ENCODE assay signal across 11 cellular contexts in the genomic region with DNA sequence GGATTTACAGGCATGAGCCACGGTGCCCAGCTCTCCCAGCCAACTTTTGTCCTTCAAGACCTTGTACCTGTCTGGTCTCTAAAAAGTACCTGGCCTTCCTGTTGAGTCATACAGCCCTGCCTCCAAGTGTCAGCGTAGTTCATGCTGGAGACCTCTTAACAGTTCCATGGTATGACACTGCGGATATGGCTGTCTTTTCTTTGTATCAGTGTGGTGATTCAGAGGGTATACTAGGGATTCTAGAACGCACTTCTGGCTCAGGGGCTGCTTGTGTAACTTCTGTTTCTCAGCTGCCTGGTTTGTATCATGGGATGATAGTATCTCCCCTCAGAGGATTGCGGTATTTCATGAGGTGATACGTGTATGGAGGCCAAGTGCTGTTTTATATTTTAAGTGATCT. TPM values are rescaled to one million over a fixed set of nuclear protein-coding genes. Genes with fewer than 3 reads are reported as not detected.
DNase-seq lines count a peak whose midpoint lies in the region; TF ChIP-seq lines count a peak whose summit lies in the region.
"Had no signal": no experiment of that assay in that cellular context is flagged by ENCODE, and none has a peak within 500 bp of the region (broad histone marks: within the 10 kb centered on the region; RNA-seq: fewer than 3 reads in every experiment).

No MANE protein-coding gene starts in this region.

- peak overlapping the region; percentile 20; the same call in 1 of the 2 replicates for H3K27ac ChIP-seq in PC-9
- H3K27ac ChIP-seq in endodermal cell (ENCODE audit: low read depth, low read length), result no peak overlapping the region
- H3K27ac ChIP-seq in trophoblast cell (ENCODE audit: low read depth, low read length), result no peak overlapping the region

- POLR2A ChIA-PET in PC-9 (lab: Charles Lee; ENCODE audit: unreplicated experiment), result no interaction called here

- 0 out of 2 replicates have a peak, but pooled peaks cover 8% of the 10 kb centered on the region for H3F3A ChIP-seq in PC-9 (ENCODE audit: insufficient read depth, low read depth)

- no peak for DNase-seq in T-helper 1 cell
- DNase-seq in PC-9, result peak; percentile 42 to 61
- DNase-seq in endodermal cell, result no peak
- peak; percentile 57 to 67 for DNase-seq in trophoblast cell
- DNase-seq in stimulated activated CD4-positive, alpha-beta T cell treated with anti-CD3 and anti-CD28 coated beads, Interleukin-4, amount 100 ng/mL, for 1 hour, result no peak
- no peak for DNase-seq in occipital lobe (lab: John Stamatoyannopoulos, UW)
- no peak for DNase-seq in T1000 (lab: John Stamatoyannopoulos, UW)
- DNase-seq: ACHN; activated CD4-positive, alpha-beta T cell treated with anti-CD3 and anti-CD28 coated beads for 4 hours; stimulated activated CD4-positive, alpha-beta T cell treated with anti-CD3 and anti-CD28 coated beads, Interleukin-2, amount 100 ng/mL, for 48 hours had no signal

- H3K18ac ChIP-seq in trophoblast cell (ENCODE audit: low read length), result no peak overlapping the region

- H3K27ac Mint-ChIP-seq in T-helper 1 cell treated with Interleukin-12 subunit alpha and Interleukin-12 subunit beta and Interleukin-4 antibody, amounts not matched to agents 30 μg/mL and 1 μg/mL, for 36 hours, result peak overlapping the region; percentile 41
- peak overlapping the region; percentile 95 for H3K27ac Mint-ChIP-seq in endodermal cell

- H3K9me3 ChIP-seq in PC-9 (ENCODE audit: insufficient read depth, low read depth), result no peaks in the 10 kb centered on the region
- no peaks in the 10 kb centered on the region for H3K9me3 ChIP-seq in endodermal cell (ENCODE audit: control insufficient read depth, low read length)
- H3K9me3 ChIP-seq in trophoblast cell (ENCODE audit: insufficient read depth, low read depth, low read length), result no peaks in the 10 kb centered on the region

- no peak overlapping the region for H2BK120ac ChIP-seq in trophoblast cell (ENCODE audit: insufficient read depth, low read length, poor library complexity)

- H4K91ac ChIP-seq in trophoblast cell (ENCODE audit: low read depth, low read length), result no peak overlapping the region

- TF ChIP-seq CTCF in PC-9 (conservative IDR thresholded peaks at IDR 0.05) (no peak), endodermal cell (conservative IDR thresholded peaks at IDR 0.05) (no peak)

- H3K9ac ChIP-seq in endodermal cell (ENCODE audit: extremely low read depth, low read length, poor library complexity, severe bottlenecking), result peak overlapping the region; percentile 17
- no peak overlapping the region for H3K9ac ChIP-seq in trophoblast cell (ENCODE audit: low read length)

- no peak overlapping the region for H4K12ac ChIP-seq in trophoblast cell (ENCODE audit: low read depth, low read length)

- H3K14ac ChIP-seq in trophoblast cell (ENCODE audit: low read length), result no peak overlapping the region

- H3K36me3 Mint-ChIP-seq in T-helper 1 cell treated with Interleukin-12 subunit alpha and Interleukin-12 subunit beta and Interleukin-4 antibody, amounts not matched to agents 30 μg/mL and 1 μg/mL, for 36 hours (ENCODE audit: low read depth), result peaks cover 8% of the 10 kb centered on the region
- no peaks in the 10 kb centered on the region for H3K36me3 Mint-ChIP-seq in endodermal cell (ENCODE audit: low read depth)

- H3K4me3 Mint-ChIP-seq in T-helper 1 cell treated with Interleukin-12 subunit alpha and Interleukin-12 subunit beta and Interleukin-4 antibody, amounts not matched to agents 30 μg/mL and 1 μg/mL, for 36 hours, result peak overlapping the region; percentile 87
- peak overlapping the region; percentile 83 for H3K4me3 Mint-ChIP-seq in endodermal cell

- H2AK5ac ChIP-seq in trophoblast cell (ENCODE audit: low read length), result no peak overlapping the region

- no peaks in the 10 kb centered on the region for H3K36me3 ChIP-seq in PC-9 (ENCODE audit: low read depth)
- H3K36me3 ChIP-seq in endodermal cell (ENCODE audit: control insufficient read depth, insufficient read depth, low read length), result peaks cover 8% of the 10 kb centered on the region
- peaks cover 2% of the 10 kb centered on the region in 2 experiments for H3K36me3 ChIP-seq in trophoblast cell (ENCODE audit: control insufficient read depth in 1 of 2, insufficient read depth in 2 of 2, low read length in 2 of 2)

- no peak overlapping the region for H3K4ac ChIP-seq in trophoblast cell (ENCODE audit: low read depth, low read length)

- H3K4me2 ChIP-seq in PC-9 (peak overlapping the region; percentile 97), trophoblast cell (ENCODE audit: low read length) (peak overlapping the region; percentile 2)

- no peaks in the 10 kb centered on the region for H3K27me3 Mint-ChIP-seq in T-helper 1 cell treated with Interleukin-12 subunit alpha and Interleukin-12 subunit beta and Interleukin-4 antibody, amounts not matched to agents 30 μg/mL and 1 μg/mL, for 36 hours (ENCODE audit: low read depth)
- no peaks in the 10 kb centered on the region for H3K27me3 Mint-ChIP-seq in endodermal cell (ENCODE audit: insufficient read depth)

- H4K8ac ChIP-seq in trophoblast cell (ENCODE audit: low read depth, low read length), result no peak overlapping the region

- H3K4me1 Mint-ChIP-seq in T-helper 1 cell treated with Interleukin-12 subunit alpha and Interleukin-12 subunit beta and Interleukin-4 antibody, amounts not matched to agents 30 μg/mL and 1 μg/mL, for 36 hours (ENCODE audit: low read depth), result peaks cover 26% of the 10 kb centered on the region
- peaks cover 50% of the 10 kb centered on the region for H3K4me1 Mint-ChIP-seq in endodermal cell

- H3K79me2 ChIP-seq in PC-9 (ENCODE audit: low read depth) (peaks cover 66% of the 10 kb centered on the region), trophoblast cell (ENCODE audit: control insufficient read depth, insufficient read depth, low read length, poor library complexity) (peaks cover 26% of the 10 kb centered on the region)

- peaks cover 23% of the 10 kb centered on the region for H4K20me1 ChIP-seq in PC-9 (ENCODE audit: insufficient read depth)

- BruUV-seq in PC-9 (replicated peaks; lab: Mats Ljungman, UMichigan), result no TSS peak

- no peak overlapping the region for H2BK5ac ChIP-seq in trophoblast cell (ENCODE audit: low read depth, low read length, poor library complexity)

- peaks cover 18% of the 10 kb centered on the region for H3K79me1 ChIP-seq in trophoblast cell (ENCODE audit: low read length)

- CTCF ChIA-PET in PC-9 (lab: Charles Lee), result no interaction called here

- H2BK12ac ChIP-seq in trophoblast cell (ENCODE audit: low read length), result no peak overlapping the region

- H2AFZ ChIP-seq in PC-9, result no peak overlapping the region
- no peak overlapping the region for H2AFZ ChIP-seq in trophoblast cell (ENCODE audit: insufficient read depth, low read length, poor library complexity)

- intact Hi-C loops in PC-9 (cut with micrococcal nuclease; ENCODE audit: unreplicated experiment), result loop anchor here (2.0 to 10.0 kb wide), 3 partner anchors 89 to 189 kb away; partner anchors contain the start of genes DHRS7B and USP22

- H3K27me3 ChIP-seq in PC-9 (ENCODE audit: insufficient read depth, low read depth) (no peaks in the 10 kb centered on the region), endodermal cell (ENCODE audit: control insufficient read depth, insufficient read depth, low read length, poor library complexity, severe bottlenecking) (no peaks in the 10 kb centered on the region), trophoblast cell (ENCODE audit: insufficient read depth, low read length) (no peaks in the 10 kb centered on the region)

- WGBS in endodermal cell (ENCODE audit: insufficient coverage in 1 of 2, insufficient read length in 1 of 2), 2 experiments, result 94 to 96% methylated on average over 4 to 6 of the region's 6 CpGs
- no CpG with 5 or more reads among the region's 6 CpGs for WGBS in trophoblast cell (ENCODE audit: extremely low coverage, insufficient coverage, insufficient read length)

- no peaks in the 10 kb centered on the region for H3K9me3 Mint-ChIP-seq in T-helper 1 cell treated with Interleukin-12 subunit alpha and Interleukin-12 subunit beta and Interleukin-4 antibody, amounts not matched to agents 30 μg/mL and 1 μg/mL, for 36 hours
- H3K9me3 Mint-ChIP-seq in endodermal cell, result no peaks in the 10 kb centered on the region

- H3K23ac ChIP-seq in trophoblast cell (ENCODE audit: low read length), result no peak overlapping the region

- H3K4me1 ChIP-seq in PC-9 (replicated peaks; ENCODE audit: insufficient read depth) (peaks cover 32% of the 10 kb centered on the region), endodermal cell (ENCODE audit: control insufficient read depth, insufficient read depth, low read length) (peaks cover 23% of the 10 kb centered on the region), trophoblast cell (ENCODE audit: control insufficient read depth in 1 of 2, insufficient read depth in 2 of 2, low read length in 2 of 2) (peaks cover 13 to 21% of the 10 kb centered on the region in 2 experiments)

- H3K4me3 ChIP-seq in PC-9 (peak overlapping the region; percentile 97; the same call in 1 of the 2 replicates), endodermal cell (ENCODE audit: low read length) (peak overlapping the region; percentile 96), trophoblast cell (ENCODE audit: low read depth, low read length) (no peak overlapping the region)

- no peaks in the 10 kb centered on the region for H3K9me2 ChIP-seq in PC-9 (ENCODE audit: insufficient read depth)

RNA-seq across cellular contexts. Expression of gene TMEM11, which starts 2.0 kb away (rescaled TPM):
- total RNA-seq in PC-9 (2021) (34.2 and 37.6 TPM in 2 replicates), endodermal cell (10 to 100 TPM; 26.3 to 28.0 TPM), occipital lobe (11.2 TPM)
- 29.6 TPM for polyA plus RNA-seq in endodermal cell (2013, experiment 1 of 2)
- polyA plus RNA-seq in endodermal cell (2013, experiment 2 of 2), result 26.6 TPM
- 41.4 and 42.5 TPM in 2 replicates for polyA plus RNA-seq in trophoblast cell (2013)

RNA-seq across cellular contexts. Expression of gene NATD1, which starts 37.3 kb away (rescaled TPM):
- total RNA-seq in PC-9 (2021) (5.3 and 5.4 TPM in 2 replicates), endodermal cell (10 to 100 TPM; 12.2 to 17.2 TPM), occipital lobe (1.1 TPM)
- 15.2 TPM for polyA plus RNA-seq in endodermal cell (2013, experiment 1 of 2)
- 13.7 TPM for polyA plus RNA-seq in endodermal cell (2013, experiment 2 of 2)
- polyA plus RNA-seq in trophoblast cell (2013), result 30.2 and 32.0 TPM in 2 replicates

Comparison
In these comparisons a context has a peak if more than half of its experiments do, and no peak if none do; other contexts are left out.
1. DNase-seq: peak in PC-9 (2 of 2) and trophoblast cell (2 of 2); none in T-helper 1 cell (0 of 5), endodermal cell (single experiment), stimulated activated CD4-positive, alpha-beta T cell treated with anti-CD3 and anti-CD28 coated beads, Interleukin-4, amount 100 ng/mL, for 1 hour (single experiment), occipital lobe (single experiment) and T1000 (single experiment).